ENCODE assay signal across 7 cellular contexts in the genomic region with DNA sequence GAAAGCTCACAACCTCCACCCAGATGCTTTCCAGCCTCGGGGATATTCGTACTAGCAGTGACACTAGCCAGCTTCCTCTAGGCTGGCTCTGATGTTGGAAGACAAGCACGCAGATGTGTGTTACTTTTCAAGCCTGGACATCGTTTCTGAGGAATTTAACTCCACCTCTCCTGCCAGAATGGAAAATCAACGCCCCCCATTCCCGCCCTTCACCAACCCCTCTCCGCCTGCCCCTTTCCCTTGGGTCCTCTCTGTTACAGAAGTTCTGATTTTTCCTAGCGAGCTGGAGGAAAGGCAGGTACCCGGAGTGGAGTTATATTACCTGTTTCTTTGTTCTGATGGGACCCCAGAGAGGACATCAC. TPM values are rescaled to one million over a fixed set of nuclear protein-coding genes. Genes with fewer than 3 reads are reported as not detected.
DNase-seq lines count a peak whose midpoint lies in the region; ATAC-seq and TF ChIP-seq lines count a peak whose summit lies in the region.

No MANE protein-coding gene starts in this region.

- CTCF ChIA-PET in WTC11 (lab: Charles Lee), result interaction anchor here (1.2 to 2.2 kb wide), 3 partner anchors 11 to 29 kb away, joined by 3 to 18 read pairs (median 5); no protein-coding TSS in a partner anchor

- peaks cover 18% of the 10 kb centered on the region for H3K9me3 ChIP-seq in endodermal cell (ENCODE audit: control insufficient read depth, low read length)
- no peaks in the 10 kb centered on the region for H3K9me3 ChIP-seq in tibial artery

- peak overlapping the region; percentile 74 for H3K4me3 Mint-ChIP-seq in WTC11
- H3K4me3 Mint-ChIP-seq in endodermal cell, result peak overlapping the region; percentile 76
- H3K4me3 Mint-ChIP-seq in memory B cell, result peak overlapping the region; percentile 84

- H3K4me1 ChIP-seq in endodermal cell (ENCODE audit: control insufficient read depth, insufficient read depth, low read length), result no peaks in the 10 kb centered on the region
- H3K4me1 ChIP-seq in tibial artery, result peaks cover 0 to 30% (median 6%) of the 10 kb centered on the region in 4 donors

- H3K4me1 Mint-ChIP-seq in WTC11 (peaks cover 45% of the 10 kb centered on the region), endodermal cell (peaks cover 19% of the 10 kb centered on the region), memory B cell (peaks cover 28% of the 10 kb centered on the region)

- peak overlapping the region; percentile 59 for H3K9ac ChIP-seq in endodermal cell (ENCODE audit: extremely low read depth, low read length, poor library complexity, severe bottlenecking)

- TF ChIP-seq CTCF in WTC11 (IDR thresholded peaks at IDR 0.05) (no peak), endodermal cell (conservative IDR thresholded peaks at IDR 0.05) (no peak), tibial artery (IDR thresholded peaks at IDR 0.05) (no peak)

- H3K27me3 ChIP-seq in endodermal cell (ENCODE audit: control insufficient read depth, insufficient read depth, low read length, poor library complexity, severe bottlenecking) (no peaks in the 10 kb centered on the region), tibial artery (no peaks in the 10 kb centered on the region)

- H3K27ac Mint-ChIP-seq in WTC11 (peak overlapping the region; percentile 42), endodermal cell (peak overlapping the region; percentile 81), memory B cell (peak overlapping the region; percentile 87)

- H3K4me3 ChIP-seq in endodermal cell (ENCODE audit: low read length), result peak overlapping the region; percentile 87
- peak overlapping the region; percentile 76 to 93 for H3K4me3 ChIP-seq in tibial artery

- intact Hi-C loops in tibial artery (cut with DNase I; ENCODE audit: low total_unique reads), result loop anchor here (2.0 to 10.0 kb wide), 2 partner anchors 46 to 118 kb away; partner anchors contain the start of genes PAIP1 and TMEM267

- POLR2A ChIA-PET in WTC11 (lab: Charles Lee), result interaction anchor here (0.6 to 1.9 kb wide), 3 partner anchors 29 to 119 kb away, joined by 4 to 9 read pairs (median 6); partner anchors contain the start of gene TMEM267

- H3K9me3 Mint-ChIP-seq in WTC11 (peaks cover 24% of the 10 kb centered on the region), endodermal cell (peaks cover 15% of the 10 kb centered on the region), memory B cell (no peaks in the 10 kb centered on the region)

- peak; percentile 21 for DNase-seq in GM04503 (ENCODE audit: low read depth)
- peak; percentile 41 for DNase-seq in NCI-H2029 treated with DMSO at 0.1 percent for 48 hours (lab: John Stamatoyannopoulos, UW)
- peak; percentile 31 for DNase-seq in WTC11 (ENCODE audit: low spot score)
- no peak for DNase-seq in endodermal cell
- peak in 1 of 2 donors; percentile 3 for DNase-seq in memory B cell (ENCODE audit: low spot score in 2 of 2)
- peak in 1 of 2 donors; percentile 34 for DNase-seq in tibial artery

- peak; percentile 19 for ATAC-seq in HG02642 (IDR thresholded peaks at IDR 0.05; ENCODE audit: poor library complexity, unreplicated experiment)
- peak; percentile 50 for ATAC-seq in WTC11
- ATAC-seq in memory B cell (ENCODE audit: low read depth), result peak; percentile 14

- peaks cover 22% of the 10 kb centered on the region for H3K36me3 Mint-ChIP-seq in WTC11
- H3K36me3 Mint-ChIP-seq in endodermal cell (ENCODE audit: low read depth), result peaks cover 16% of the 10 kb centered on the region
- peaks cover 16% of the 10 kb centered on the region for H3K36me3 Mint-ChIP-seq in memory B cell

- H3K36me3 ChIP-seq in endodermal cell (ENCODE audit: control insufficient read depth, insufficient read depth, low read length), result peaks cover 8% of the 10 kb centered on the region
- peaks cover 0 to 4% (median 0%) of the 10 kb centered on the region in 3 donors for H3K36me3 ChIP-seq in tibial artery

- H3K27ac ChIP-seq in endodermal cell (ENCODE audit: low read depth, low read length), result peak overlapping the region; percentile 71
- H3K27ac ChIP-seq in tibial artery, result peak overlapping the region; percentile 93 to 95

- 3 to 14% methylated on average over 3 to 9 of the region's 9 CpGs for WGBS in endodermal cell (ENCODE audit: insufficient coverage in 1 of 2, insufficient read length in 1 of 2), 2 experiments

- H3K27me3 Mint-ChIP-seq in WTC11 (ENCODE audit: low read depth) (no peaks in the 10 kb centered on the region), endodermal cell (ENCODE audit: insufficient read depth) (no peaks in the 10 kb centered on the region), memory B cell (no peaks in the 10 kb centered on the region)

TF ChIP-seq in WTC11, 78 proteins besides CTCF, POLR2A, EP300 and RAD21 (continues in another document):
- no peak for TF ChIP-seq SOX15 (CRISPR knock-in tag; IDR thresholded peaks at IDR 0.05)
- TF ChIP-seq SP1 (CRISPR knock-in tag; conservative IDR thresholded peaks at IDR 0.05), result no peak
- no peak for TF ChIP-seq HMGA2 (CRISPR knock-in tag; IDR thresholded peaks at IDR 0.05)
- TF ChIP-seq, protein P1, sequence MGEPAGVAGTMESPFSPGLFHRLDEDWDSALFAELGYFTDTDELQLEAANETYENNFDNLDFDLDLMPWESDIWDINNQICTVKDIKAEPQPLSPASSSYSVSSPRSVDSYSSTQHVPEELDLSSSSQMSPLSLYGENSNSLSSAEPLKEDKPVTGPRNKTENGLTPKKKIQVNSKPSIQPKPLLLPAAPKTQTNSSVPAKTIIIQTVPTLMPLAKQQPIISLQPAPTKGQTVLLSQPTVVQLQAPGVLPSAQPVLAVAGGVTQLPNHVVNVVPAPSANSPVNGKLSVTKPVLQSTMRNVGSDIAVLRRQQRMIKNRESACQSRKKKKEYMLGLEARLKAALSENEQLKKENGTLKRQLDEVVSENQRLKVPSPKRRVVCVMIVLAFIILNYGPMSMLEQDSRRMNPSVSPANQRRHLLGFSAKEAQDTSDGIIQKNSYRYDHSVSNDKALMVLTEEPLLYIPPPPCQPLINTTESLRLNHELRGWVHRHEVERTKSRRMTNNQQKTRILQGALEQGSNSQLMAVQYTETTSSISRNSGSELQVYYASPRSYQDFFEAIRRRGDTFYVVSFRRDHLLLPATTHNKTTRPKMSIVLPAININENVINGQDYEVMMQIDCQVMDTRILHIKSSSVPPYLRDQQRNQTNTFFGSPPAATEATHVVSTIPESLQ (CRISPR knock-in tag; IDR thresholded peaks at IDR 0.05), result no peak
- TF ChIP-seq, protein P2, sequence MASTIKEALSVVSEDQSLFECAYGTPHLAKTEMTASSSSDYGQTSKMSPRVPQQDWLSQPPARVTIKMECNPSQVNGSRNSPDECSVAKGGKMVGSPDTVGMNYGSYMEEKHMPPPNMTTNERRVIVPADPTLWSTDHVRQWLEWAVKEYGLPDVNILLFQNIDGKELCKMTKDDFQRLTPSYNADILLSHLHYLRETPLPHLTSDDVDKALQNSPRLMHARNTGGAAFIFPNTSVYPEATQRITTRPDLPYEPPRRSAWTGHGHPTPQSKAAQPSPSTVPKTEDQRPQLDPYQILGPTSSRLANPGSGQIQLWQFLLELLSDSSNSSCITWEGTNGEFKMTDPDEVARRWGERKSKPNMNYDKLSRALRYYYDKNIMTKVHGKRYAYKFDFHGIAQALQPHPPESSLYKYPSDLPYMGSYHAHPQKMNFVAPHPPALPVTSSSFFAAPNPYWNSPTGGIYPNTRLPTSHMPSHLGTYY (CRISPR knock-in tag; IDR thresholded peaks at IDR 0.05), result no peak
- TF ChIP-seq AR (CRISPR knock-in tag; IDR thresholded peaks at IDR 0.05), result no peak
- TF ChIP-seq FOXP4 (CRISPR knock-in tag; IDR thresholded peaks at IDR 0.05), result no peak

RNA-seq across cellular contexts. Expression of gene NNT, which starts 0.5 kb away (rescaled TPM):
- total RNA-seq in WTC11 (2021), result 32.0 to 37.6 TPM (median 33.1 TPM) in 3 replicates
- 10 to 100 TPM; 27.5 to 27.9 TPM for total RNA-seq in endodermal cell
- polyA plus RNA-seq in endodermal cell (2013, experiment 1 of 2), result 26.1 TPM
- polyA plus RNA-seq in endodermal cell (2013, experiment 2 of 2), result 26.3 TPM

RNA-seq across cellular contexts. Expression of gene PAIP1, which starts 45.6 kb away (rescaled TPM):
- total RNA-seq in WTC11 (2021), result 82.5 to 85.2 TPM (median 83.5 TPM) in 3 replicates
- 100 to 1,000 TPM; 115 to 118 TPM for total RNA-seq in endodermal cell
- polyA plus RNA-seq in endodermal cell (2013, experiment 1 of 2), result 137 TPM
- 134 TPM for polyA plus RNA-seq in endodermal cell (2013, experiment 2 of 2)
